11 cellular contexts compared by ENCODE assay signal in the genomic region with DNA sequence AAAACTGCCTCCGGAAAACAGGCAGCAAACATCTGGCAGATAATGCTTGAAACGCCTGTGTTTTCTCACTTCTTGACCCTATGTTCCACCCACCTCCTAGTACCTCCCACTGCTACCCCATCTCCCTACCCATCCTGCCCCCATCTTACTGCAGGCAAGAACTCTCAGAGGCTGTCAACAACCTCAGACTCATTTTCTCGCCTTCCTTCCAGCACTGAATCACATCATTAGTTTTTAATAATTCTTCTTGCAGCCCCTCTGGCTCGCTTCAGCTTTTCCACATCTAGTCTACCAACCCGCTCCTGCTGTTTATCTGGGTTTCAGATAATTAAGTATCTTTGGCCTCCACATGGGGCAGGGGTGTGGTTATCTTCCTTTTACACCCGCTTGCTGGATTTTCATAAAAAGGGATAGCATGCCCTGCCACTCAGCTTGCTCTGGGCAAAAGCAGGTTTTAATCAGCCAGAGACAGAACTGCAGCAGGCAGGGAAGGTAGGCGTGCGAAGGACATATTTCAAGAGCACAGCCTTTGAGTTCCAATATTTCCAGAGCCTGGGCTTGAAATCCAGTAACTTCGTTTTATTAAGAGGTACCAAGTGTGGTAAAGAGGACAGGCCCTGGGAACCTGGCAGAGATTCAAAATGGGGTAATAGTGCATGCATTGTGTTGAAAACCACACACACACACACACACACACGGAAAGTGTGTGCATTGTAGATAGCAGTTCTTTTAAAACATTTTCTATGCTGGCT.
DNase-seq lines count a peak whose midpoint lies in the region; ATAC-seq and TF ChIP-seq lines count a peak whose summit lies in the region.
"Had no signal": no experiment of that assay in that cellular context is flagged by ENCODE, and none has a peak within 500 bp of the region (broad histone marks: within the 10 kb centered on the region; RNA-seq: fewer than 3 reads in every experiment).

No MANE protein-coding gene starts in this region.

- no peak for ATAC-seq in CD4-positive, CD25-positive, alpha-beta regulatory T cell (ENCODE audit: low read depth in 2 of 2)
- no peak for ATAC-seq in GM19467 (IDR thresholded peaks at IDR 0.05; ENCODE audit: unreplicated experiment)
- ATAC-seq in GM21360 (IDR thresholded peaks at IDR 0.05; ENCODE audit: unreplicated experiment) = no peak
- ATAC-seq: activated CD8-positive, alpha-beta memory T cell treated with anti-CD3 and anti-CD28 coated beads, Interleukin-2, amount 10 ng/mL, durations not matched to agents 7 days and 5 days had no signal

- H3K36me3 Mint-ChIP-seq in CD4-positive, CD25-positive, alpha-beta regulatory T cell = no peaks in the 10 kb centered on the region
- H3K36me3 Mint-ChIP-seq: activated CD8-positive, alpha-beta memory T cell treated with anti-CD3 and anti-CD28 coated beads, Interleukin-2, amount 10 ng/mL, durations not matched to agents 7 days and 5 days had no signal

- H3K4me1 Mint-ChIP-seq in CD4-positive, CD25-positive, alpha-beta regulatory T cell = peaks cover 8 to 26% (median 9%) of the 10 kb centered on the region in 4 donors

- no peaks in the 10 kb centered on the region for H3K27me3 Mint-ChIP-seq in CD4-positive, CD25-positive, alpha-beta regulatory T cell
- H3K27me3 Mint-ChIP-seq: activated CD8-positive, alpha-beta memory T cell treated with anti-CD3 and anti-CD28 coated beads, Interleukin-2, amount 10 ng/mL, durations not matched to agents 7 days and 5 days had no signal

- H3K9me3 ChIP-seq in CD4-positive, CD25-positive, alpha-beta regulatory T cell (ENCODE audit: control insufficient read depth in 2 of 2, low read length in 2 of 2) = no peaks in the 10 kb centered on the region
- H3K9me3 ChIP-seq in cardiac muscle cell (ENCODE audit: low read depth) = no peaks in the 10 kb centered on the region

- no peaks in the 10 kb centered on the region for H3K36me3 ChIP-seq in CD4-positive, CD25-positive, alpha-beta regulatory T cell (ENCODE audit: control insufficient read depth, insufficient read depth, low read length)
- no peaks in the 10 kb centered on the region for H3K36me3 ChIP-seq in cardiac muscle cell

- peaks cover 11% of the 10 kb centered on the region for H3K4me1 ChIP-seq in CD4-positive, CD25-positive, alpha-beta regulatory T cell (ENCODE audit: control insufficient read depth, insufficient read depth, low read length, poor library complexity, severe bottlenecking)
- H3K4me1 ChIP-seq in cardiac muscle cell (ENCODE audit: low read depth) = no peaks in the 10 kb centered on the region

- H3K9me3 Mint-ChIP-seq in CD4-positive, CD25-positive, alpha-beta regulatory T cell = no peaks in the 10 kb centered on the region
- H3K9me3 Mint-ChIP-seq: T-helper 1 cell treated with Interleukin-12 subunit alpha and Interleukin-12 subunit beta and Interleukin-4 antibody, amounts not matched to agents 30 μg/mL and 1 μg/mL, for 36 hours had no signal

- H3K27ac ChIP-seq in CD4-positive, CD25-positive, alpha-beta regulatory T cell (ENCODE audit: insufficient read depth, low read length, poor library complexity, severe bottlenecking) = no peak overlapping the region
- H3K27ac ChIP-seq in cardiac muscle cell = peak overlapping the region; percentile 12

- no peak for TF ChIP-seq CTCF in cardiac muscle cell (IDR thresholded peaks at IDR 0.05; ENCODE audit: low read depth, low read length)

- H3K27ac Mint-ChIP-seq in CD4-positive, CD25-positive, alpha-beta regulatory T cell = peak overlapping the region in 2 of 3 donors; percentile 37 to 83
- H3K27ac Mint-ChIP-seq: activated CD8-positive, alpha-beta memory T cell treated with anti-CD3 and anti-CD28 coated beads, Interleukin-2, amount 10 ng/mL, durations not matched to agents 7 days and 5 days; T-helper 1 cell treated with Interleukin-12 subunit alpha and Interleukin-12 subunit beta and Interleukin-4 antibody, amounts not matched to agents 30 μg/mL and 1 μg/mL, for 36 hours had no signal

- no peaks in the 10 kb centered on the region for H3K27me3 ChIP-seq in CD4-positive, CD25-positive, alpha-beta regulatory T cell (ENCODE audit: control insufficient read depth, insufficient read depth, low read length)
- no peaks in the 10 kb centered on the region for H3K27me3 ChIP-seq in cardiac muscle cell

- H3K4me3 ChIP-seq in CD4-positive, CD25-positive, alpha-beta regulatory T cell (ENCODE audit: low read depth, low read length) = no peak overlapping the region
- no peak overlapping the region for H3K4me3 ChIP-seq in cardiac muscle cell

- H3K4me3 Mint-ChIP-seq in CD4-positive, CD25-positive, alpha-beta regulatory T cell = peak overlapping the region in 1 of 4 donors; percentile 14
- H3K4me3 Mint-ChIP-seq: activated CD8-positive, alpha-beta memory T cell treated with anti-CD3 and anti-CD28 coated beads, Interleukin-2, amount 10 ng/mL, durations not matched to agents 7 days and 5 days; T-helper 1 cell treated with Interleukin-12 subunit alpha and Interleukin-12 subunit beta and Interleukin-4 antibody, amounts not matched to agents 30 μg/mL and 1 μg/mL, for 36 hours had no signal

- DNase-seq in CD4-positive, CD25-positive, alpha-beta regulatory T cell = no peak
- DNase-seq in amniotic epithelial cell (ENCODE audit: low read depth) (peak; percentile 74), cardiac muscle cell (ENCODE audit: low read depth in 1 of 2, low spot score in 1 of 2) (peak in 1 of 2 donors; percentile 86), pons (ENCODE audit: low spot score) (peak; percentile 71), NCI-H226 (no peak)
- no peak for DNase-seq in activated CD8-positive, alpha-beta memory T cell treated with anti-CD3 and anti-CD28 coated beads for 24 hours
- DNase-seq: activated CD8-positive, alpha-beta memory T cell treated with anti-CD3 and anti-CD28 coated beads, Interleukin-2, amount 10 ng/mL, durations not matched to agents 7 days and 5 days; NCI-H1105 treated with DMSO at 0.1 percent for 48 hours had no signal

Comparison
In these comparisons a context has a peak if more than half of its experiments do, and no peak if none do; other contexts are left out.
1. DNase-seq: peak in amniotic epithelial cell (single experiment) and pons (single experiment); none in CD4-positive, CD25-positive, alpha-beta regulatory T cell (0 of 3), activated CD8-positive, alpha-beta memory T cell treated with anti-CD3 and anti-CD28 coated beads for 24 hours (single experiment) and NCI-H226 (single experiment).